In the genomic region with DNA sequence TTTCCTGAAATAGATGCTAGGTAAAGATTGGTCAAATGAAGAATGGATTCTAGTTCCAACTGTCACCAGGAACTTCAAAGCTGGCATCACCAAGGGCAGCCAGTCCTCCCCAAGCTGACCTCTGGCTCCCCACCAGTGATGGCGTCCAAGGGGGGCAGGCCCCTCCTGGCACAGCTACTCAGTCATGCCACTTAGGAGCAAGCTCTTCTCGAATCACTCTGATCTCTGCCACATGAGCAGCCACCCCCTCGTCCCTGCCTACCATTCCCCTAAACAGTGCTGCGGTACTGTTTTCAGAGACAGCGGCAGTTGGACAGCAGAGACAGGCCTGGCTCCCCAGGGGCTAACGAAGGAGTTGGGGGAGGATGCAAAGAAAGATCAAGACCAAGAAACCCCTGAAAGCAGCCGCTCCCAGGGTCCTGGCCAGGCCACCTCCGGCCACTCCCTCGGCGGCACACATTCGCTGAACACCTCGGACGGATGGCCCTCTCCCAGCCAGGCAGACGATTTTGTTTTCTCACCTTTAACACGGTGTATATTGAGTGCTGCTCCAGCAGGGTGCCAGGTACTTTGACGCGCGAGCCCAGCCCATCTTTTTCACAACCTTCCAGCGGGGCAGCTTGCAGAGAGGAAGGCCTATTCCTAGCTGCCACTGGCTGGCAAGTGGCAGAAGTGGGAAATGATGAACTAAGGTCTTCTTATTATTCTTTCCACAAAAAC, we compare ENCODE assay signal across 33 cellular contexts. TPM values are rescaled to one million over a fixed set of nuclear protein-coding genes. Genes with fewer than 3 reads are reported as not detected.
DNase-seq lines count a peak whose midpoint lies in the region; ATAC-seq and TF ChIP-seq lines count a peak whose summit lies in the region.
"Had no signal": no experiment of that assay in that cellular context is flagged by ENCODE, and none has a peak within 500 bp of the region (broad histone marks: within the 10 kb centered on the region; RNA-seq: fewer than 3 reads in every experiment).

No MANE protein-coding gene starts in this region.

- H3K4me1 Mint-ChIP-seq in naive thymus-derived CD4-positive, alpha-beta T cell: peaks cover 0 to 69% (median 49%) of the 10 kb centered on the region in 7 donors
- H3K4me1 Mint-ChIP-seq: activated B cell treated with CpG ODN at 0.5 μM for 24 hours, brain, nephron had no signal

- peaks cover 0 to 39% (median 14%) of the 10 kb centered on the region in 9 donors for H3K36me3 ChIP-seq in heart left ventricle
- peaks cover 0 to 62% (median 0%) of the 10 kb centered on the region in 3 experiments for H3K36me3 ChIP-seq in naive thymus-derived CD4-positive, alpha-beta T cell (ENCODE audit: control insufficient read depth in 2 of 3, insufficient read depth in 3 of 3, low read length in 3 of 3)
- H3K36me3 ChIP-seq: HAP-1, pancreas had no signal

- H3K4me3 Mint-ChIP-seq in naive thymus-derived CD4-positive, alpha-beta T cell: peak overlapping the region in 1 of 10 donors; percentile 23
- H3K4me3 Mint-ChIP-seq: activated B cell treated with CpG ODN at 0.5 μM for 24 hours; activated naive CD4-positive, alpha-beta T cell treated with anti-CD3 and anti-CD28 coated beads for 36 hours; brain; nephron; stimulated activated naive CD8-positive, alpha-beta T cell treated with anti-CD3 and anti-CD28 coated beads, Interleukin-15, Interleukin-2, amounts not matched to agents 100 ng/mL and 50 ng/mL, for 24 hours had no signal

- H3K27me3 ChIP-seq in heart left ventricle: no peaks in the 10 kb centered on the region
- no peaks in the 10 kb centered on the region for H3K27me3 ChIP-seq in naive thymus-derived CD4-positive, alpha-beta T cell (ENCODE audit: control insufficient read depth in 2 of 2, insufficient read depth in 2 of 2, low read length in 2 of 2)
- H3K27me3 ChIP-seq: esophagus muscularis mucosa, heart right ventricle, pancreas, vagina had no signal

- H3K27me3 Mint-ChIP-seq in naive thymus-derived CD4-positive, alpha-beta T cell: no peaks in the 10 kb centered on the region
- H3K27me3 Mint-ChIP-seq: activated B cell treated with CpG ODN at 0.5 μM for 24 hours; stimulated activated naive CD8-positive, alpha-beta T cell treated with anti-CD3 and anti-CD28 coated beads, Interleukin-15, Interleukin-2, amounts not matched to agents 100 ng/mL and 50 ng/mL, for 24 hours had no signal

- TF ChIP-seq CTCF in heart left ventricle (IDR thresholded peaks at IDR 0.05): no peak

- POLR2A ChIA-PET in naive thymus-derived CD4-positive, alpha-beta T cell (lab: Charles Lee): interaction anchor here (0.6 kb wide), 2 partner anchors 22 to 142 kb away, joined by 3 to 4 read pairs; no protein-coding TSS in a partner anchor

- peaks cover 0 to 8% (median 0%) of the 10 kb centered on the region in 12 donors for H3K4me1 ChIP-seq in heart left ventricle
- H3K4me1 ChIP-seq in naive thymus-derived CD4-positive, alpha-beta T cell (ENCODE audit: control insufficient read depth in 2 of 2, insufficient read depth in 2 of 2, low read length in 2 of 2): peaks cover 0 to 3% of the 10 kb centered on the region in 2 donors
- H3K4me1 ChIP-seq: esophagus muscularis mucosa, HAP-1, pancreas had no signal

- peaks cover 0 to 1% (median 0%) of the 10 kb centered on the region in 11 donors for H3K9me3 Mint-ChIP-seq in naive thymus-derived CD4-positive, alpha-beta T cell
- H3K9me3 Mint-ChIP-seq: activated B cell treated with CpG ODN at 0.5 μM for 24 hours; activated naive CD4-positive, alpha-beta T cell treated with anti-CD3 and anti-CD28 coated beads for 36 hours; brain; nephron; stimulated activated naive CD8-positive, alpha-beta T cell treated with anti-CD3 and anti-CD28 coated beads, Interleukin-15, Interleukin-2, amounts not matched to agents 100 ng/mL and 50 ng/mL, for 24 hours had no signal

- intact Hi-C loops in heart left ventricle (cut with DNase I) (no loop called here), left cardiac atrium (cut with DNase I) (no loop called here)
- intact Hi-C loops in naive thymus-derived CD4-positive, alpha-beta T cell (cut with micrococcal nuclease): no loop called here

- DNase-seq in heart left ventricle (peak in 2 of 5 donors; percentile 28 to 38), left cardiac atrium (no peak), NCI-H345 (lab: John Stamatoyannopoulos, UW) (peak; percentile 44), NCI-H524 (lab: John Stamatoyannopoulos, UW) (no peak), KBM-7 (no peak), NCI-H446 treated with DMSO at 0.1 percent for 48 hours (lab: John Stamatoyannopoulos, UW) (no peak), DMS53 (lab: John Stamatoyannopoulos, UW) (no peak)
- no peak for DNase-seq in naive thymus-derived CD4-positive, alpha-beta T cell
- DNase-seq: activated B cell treated with CpG ODN at 0.5 μM for 24 hours; activated CD4-positive, alpha-beta T cell treated with anti-CD3 and anti-CD28 coated beads, Interleukin-2, amount 50 U/mL, for 1 hour; activated naive CD4-positive, alpha-beta T cell treated with anti-CD3 and anti-CD28 coated beads for 36 hours; dermis blood vessel endothelial cell; DMS 273 treated with DMSO at 0.1 percent for 48 hours; foreskin fibroblast; heart right ventricle; KG1; mammary epithelial cell; MM.1S; NCI-H1930; NCI-H446; NK-92 treated with Interleukin-12 subunit alpha and Interleukin-12 subunit beta, amount 100 ng/mL, for 24 hours; right cardiac atrium; SK-N-SH; stimulated activated CD4-positive, alpha-beta T cell treated with anti-CD3 and anti-CD28 coated beads, Interleukin-1b, Interleukin-23, amount 100 ng/mL, for 48 hours had no signal

- 74 to 79% (median 76%) methylated on average over 19 of the region's 19 CpGs for WGBS in heart left ventricle, 4 donors

- no peak for TF ChIP-seq POLR2A in heart left ventricle (IDR thresholded peaks at IDR 0.05)

- ATAC-seq in heart left ventricle (peak in 3 of 4 donors; percentile 8 to 49 (median 30)), left cardiac atrium (no peak)
- no peak for ATAC-seq in naive thymus-derived CD4-positive, alpha-beta T cell
- ATAC-seq: mucosa of descending colon, pancreas had no signal

- H3K4me3 ChIP-seq in heart left ventricle: no peak overlapping the region
- H3K4me3 ChIP-seq in naive thymus-derived CD4-positive, alpha-beta T cell (ENCODE audit: low read length): no peak overlapping the region
- H3K4me3 ChIP-seq: esophagus muscularis mucosa, HAP-1, heart right ventricle, mucosa of descending colon, pancreas, smooth muscle cell, vagina had no signal

- H3K9me3 ChIP-seq in heart left ventricle: no peaks in the 10 kb centered on the region
- no peaks in the 10 kb centered on the region for H3K9me3 ChIP-seq in naive thymus-derived CD4-positive, alpha-beta T cell (ENCODE audit: control insufficient read depth in 2 of 3, low read length in 3 of 3)
- H3K9me3 ChIP-seq: esophagus muscularis mucosa, HAP-1, heart right ventricle, mucosa of descending colon, pancreas, SK-N-SH, vagina had no signal

- peaks cover 0 to 28% (median 0%) of the 10 kb centered on the region in 5 donors for H3K36me3 Mint-ChIP-seq in naive thymus-derived CD4-positive, alpha-beta T cell
- H3K36me3 Mint-ChIP-seq: brain had no signal

- CTCF ChIA-PET in naive thymus-derived CD4-positive, alpha-beta T cell (lab: Charles Lee): interaction anchor here (0.7 to 0.8 kb wide), 2 partner anchors 15 to 61 kb away, joined by 3 to 4 read pairs; no protein-coding TSS in a partner anchor

- in situ Hi-C loops in KBM-7 (cut with MboI; ENCODE audit: low pct_unique_long_range_greater_than_20kb, low sequenced_read_pairs): no loop called here

- H3K27ac ChIP-seq in heart left ventricle: no peak overlapping the region
- peak overlapping the region; percentile 7 for H3K27ac ChIP-seq in naive thymus-derived CD4-positive, alpha-beta T cell (ENCODE audit: low read depth, low read length)
- H3K27ac ChIP-seq: esophagus muscularis mucosa, heart right ventricle, pancreas, vagina had no signal

- peak overlapping the region in 8 of 9 donors; percentile 65 to 93 (median 84) for H3K27ac Mint-ChIP-seq in naive thymus-derived CD4-positive, alpha-beta T cell
- H3K27ac Mint-ChIP-seq: activated B cell treated with CpG ODN at 0.5 μM for 24 hours; activated naive CD4-positive, alpha-beta T cell treated with anti-CD3 and anti-CD28 coated beads for 36 hours; stimulated activated naive CD8-positive, alpha-beta T cell treated with anti-CD3 and anti-CD28 coated beads, Interleukin-15, Interleukin-2, amounts not matched to agents 100 ng/mL and 50 ng/mL, for 24 hours had no signal

RNA-seq across cellular contexts. Expression of a gene that starts 47.4 kb away (rescaled TPM):
- 100 to 1,000 TPM; 123 to 236 (median 140) TPM for total RNA-seq in heart left ventricle
- 100 to 1,000 TPM; 186 to 325 TPM for polyA plus RNA-seq in heart left ventricle
- 100 to 1,000 TPM; 159 to 176 TPM for total RNA-seq in left cardiac atrium
- total RNA-seq in naive thymus-derived CD4-positive, alpha-beta T cell: 100 to 1,000 TPM; 137 to 189 (median 169) TPM
- polyA plus RNA-seq in naive thymus-derived CD4-positive, alpha-beta T cell: 100 to 1,000 TPM; 201 to 295 TPM

RNA-seq across cellular contexts. Expression of a gene that starts 52.8 kb away (rescaled TPM):
- total RNA-seq in heart left ventricle (10 to 100 TPM in 6 of 9 donors, 1 to 10 TPM in 3; 4.4 to 17.0 (median 12.7) TPM), left cardiac atrium (10 to 100 TPM; 10.5 to 14.1 TPM)
- 10 to 100 TPM; 12.7 to 19.7 TPM for polyA plus RNA-seq in heart left ventricle
- total RNA-seq in naive thymus-derived CD4-positive, alpha-beta T cell: 10 to 100 TPM; 17.4 to 49.1 (median 27.2) TPM
- 10 to 100 TPM; 16.8 to 19.5 TPM for polyA plus RNA-seq in naive thymus-derived CD4-positive, alpha-beta T cell

Comparison
In these comparisons a context has a peak if more than half of its experiments do, and no peak if none do; other contexts are left out.
1. ATAC-seq: peak in heart left ventricle (3 of 4); none in left cardiac atrium (0 of 2) and naive thymus-derived CD4-positive, alpha-beta T cell (single experiment).